In genomic region chr3:129037093-129037419, GRCh38 we compare ENCODE assay signal across 17 cellular contexts. TPM values are rescaled to one million over a fixed set of nuclear protein-coding genes. Genes with fewer than 3 reads are reported as not detected.
DNase-seq lines count a peak whose midpoint lies in the region; ATAC-seq and TF ChIP-seq lines count a peak whose summit lies in the region.
"Had no signal": no experiment of that assay in that cellular context is flagged by ENCODE, and none has a peak within 500 bp of the region (broad histone marks: within the 10 kb centered on the region; RNA-seq: fewer than 3 reads in every experiment).

No MANE protein-coding gene starts in this region.

- H3K36me3 ChIP-seq in left ventricle myocardium inferior (no peaks in the 10 kb centered on the region), neural progenitor cell (no peaks in the 10 kb centered on the region)
- H3K36me3 ChIP-seq: BLaER1 had no signal

- no peak overlapping the region for H2AFZ ChIP-seq in neural progenitor cell (replicated peaks)

- peak overlapping the region; percentile 34 for H3K27ac Mint-ChIP-seq in neural progenitor cell
- H3K27ac Mint-ChIP-seq in CD14-positive monocyte, result no peak overlapping the region
- H3K27ac Mint-ChIP-seq: CD8-positive, alpha-beta T cell; H9 had no signal

- no peaks in the 10 kb centered on the region for H4K20me1 ChIP-seq in neural progenitor cell (ENCODE audit: low read depth)
- H4K20me1 ChIP-seq: BLaER1 had no signal

- H3K36me3 Mint-ChIP-seq in neural progenitor cell, result peaks cover 40% of the 10 kb centered on the region
- no peaks in the 10 kb centered on the region for H3K36me3 Mint-ChIP-seq in CD14-positive monocyte
- H3K36me3 Mint-ChIP-seq: CD8-positive, alpha-beta T cell had no signal

- no peaks in the 10 kb centered on the region for H3K27me3 Mint-ChIP-seq in neural progenitor cell (ENCODE audit: insufficient read depth, low read depth)
- H3K27me3 Mint-ChIP-seq in CD14-positive monocyte (ENCODE audit: low read depth in 3 of 3), result peaks cover 2 to 13% (median 11%) of the 10 kb centered on the region in 3 donors

- TF ChIP-seq CTCF in left ventricle myocardium inferior (IDR thresholded peaks at IDR 0.05; ENCODE audit: borderline replicate concordance) (no peak), neural progenitor cell (IDR thresholded peaks at IDR 0.05) (no peak), CD14-positive monocyte (IDR thresholded peaks at IDR 0.05) (no peak)

- H3K4me3 Mint-ChIP-seq in neural progenitor cell (no peak overlapping the region), CD14-positive monocyte (no peak overlapping the region)
- H3K4me3 Mint-ChIP-seq: CD8-positive, alpha-beta T cell; H9 had no signal

- H3K79me2 ChIP-seq in neural progenitor cell (ENCODE audit: low read depth), result no peaks in the 10 kb centered on the region

- intact Hi-C loops in Right ventricle myocardium inferior (cut with DNase I), result no loop called here
- intact Hi-C loops in left ventricle myocardium inferior (cut with micrococcal nuclease), result no loop called here
- intact Hi-C loops in sciatic nerve (cut with DNase I), result no loop called here
- intact Hi-C loops in CD14-positive monocyte (cut with micrococcal nuclease), result no loop called here

- no peak overlapping the region for H3K9ac ChIP-seq in neural progenitor cell
- H3K9ac ChIP-seq: BLaER1 had no signal

- no peaks in the 10 kb centered on the region for H3F3A ChIP-seq in neural progenitor cell (ENCODE audit: low read depth)

- H3K27me3 ChIP-seq in left ventricle myocardium inferior (ENCODE audit: low read depth) (no peaks in the 10 kb centered on the region), neural progenitor cell (no peaks in the 10 kb centered on the region)
- H3K27me3 ChIP-seq: BLaER1 had no signal

- H3K4me1 ChIP-seq in left ventricle myocardium inferior (peaks cover 19% of the 10 kb centered on the region), neural progenitor cell (no peaks in the 10 kb centered on the region)

- DNase-seq in Right ventricle myocardium inferior (ENCODE audit: missing footprints), result peak; percentile 39
- DNase-seq in left ventricle myocardium inferior, result no peak
- DNase-seq in neural progenitor cell (ENCODE audit: low spot score), result no peak
- DNase-seq in sciatic nerve (ENCODE audit: low spot score), result peak; percentile 12
- no peak for DNase-seq in SIG-M5 (lab: John Stamatoyannopoulos, UW)
- no peak for DNase-seq in CD14-positive monocyte (ENCODE audit: low spot score)
- DNase-seq: 8988T; Calu3; CD8-positive, alpha-beta T cell; DMS79 treated with DMSO at 0.1 percent for 48 hours; GF-D8; H9 had no signal

- H3K27ac ChIP-seq in left ventricle myocardium inferior (replicated peaks) (no peak overlapping the region), neural progenitor cell (no peak overlapping the region)

- H3K9me3 ChIP-seq in left ventricle myocardium inferior (replicated peaks) (peaks cover 2% of the 10 kb centered on the region), neural progenitor cell (ENCODE audit: low read depth) (no peaks in the 10 kb centered on the region)
- H3K9me3 ChIP-seq: BLaER1 had no signal

- H3K4me1 Mint-ChIP-seq in neural progenitor cell, result peaks cover 3% of the 10 kb centered on the region
- H3K4me1 Mint-ChIP-seq in CD14-positive monocyte, result peaks cover 4% of the 10 kb centered on the region

- H3K4me3 ChIP-seq in left ventricle myocardium inferior (no peak overlapping the region), neural progenitor cell (no peak overlapping the region)
- H3K4me3 ChIP-seq: BLaER1 had no signal

- no peak overlapping the region for H3K4me2 ChIP-seq in neural progenitor cell

- no peak for TF ChIP-seq POLR2A in GM18505 (IDR thresholded peaks at IDR 0.05; ENCODE audit: borderline replicate concordance, extremely low read depth, insufficient read depth, insufficient read length)

- H3K9me3 Mint-ChIP-seq in neural progenitor cell, result peaks cover 8% of the 10 kb centered on the region
- no peaks in the 10 kb centered on the region for H3K9me3 Mint-ChIP-seq in CD14-positive monocyte
- H3K9me3 Mint-ChIP-seq: CD8-positive, alpha-beta T cell; H9 had no signal

- ATAC-seq in Right ventricle myocardium inferior, result no peak
- no peak for ATAC-seq in sciatic nerve
- ATAC-seq in GM18505 (IDR thresholded peaks at IDR 0.05; ENCODE audit: unreplicated experiment), result no peak
- ATAC-seq: CD8-positive, alpha-beta T cell had no signal

RNA-seq across cellular contexts. Expression of gene GP9, which starts 23.5 kb away (rescaled TPM):
- not detected for total RNA-seq in Right ventricle myocardium inferior
- not detected for total RNA-seq in left ventricle myocardium inferior
- not detected in 2 replicates for total RNA-seq in neural progenitor cell (ENCODE audit: low replicate concordance)
- total RNA-seq in sciatic nerve, result 0.53 TPM
- 1 to 10 TPM in 1 of 2 donors, under 1 TPM in 1; 0.74 to 2.7 TPM for polyA plus RNA-seq in CD14-positive monocyte
- total RNA-seq: A673; Calu3; CD8-positive, alpha-beta T cell; H1; H9 had no signal
- polyA plus RNA-seq: AG04450, H1 had no signal

RNA-seq across cellular contexts. Expression of gene EFCC1, which starts 36.0 kb away (rescaled TPM):
- total RNA-seq in Right ventricle myocardium inferior (2.3 TPM), left ventricle myocardium inferior (1.5 TPM), neural progenitor cell (ENCODE audit: low replicate concordance) (1.1 and 1.5 TPM in 2 replicates), sciatic nerve (1.6 TPM)
- under 1 TPM; 0.11 to 0.15 TPM for polyA plus RNA-seq in CD14-positive monocyte
- total RNA-seq: A673, Calu3 had no signal

RNA-seq across cellular contexts. Expression of gene CFAP92, which starts 43.2 kb away (rescaled TPM):
- total RNA-seq in Right ventricle myocardium inferior, result 0.49 TPM
- total RNA-seq in left ventricle myocardium inferior, result 0.25 TPM
- total RNA-seq in neural progenitor cell (ENCODE audit: low replicate concordance), result 5.3 and 5.5 TPM in 2 replicates
- 1.2 TPM for total RNA-seq in sciatic nerve
- polyA plus RNA-seq in CD14-positive monocyte, result under 1 TPM; 0.19 to 0.50 TPM
- total RNA-seq: A673 had no signal

Comparison
In these comparisons a context has a peak if more than half of its experiments do, and no peak if none do; other contexts are left out.
1. DNase-seq: peak in Right ventricle myocardium inferior (single experiment) and sciatic nerve (single experiment); none in left ventricle myocardium inferior (single experiment), neural progenitor cell (single experiment), SIG-M5 (single experiment) and CD14-positive monocyte (single experiment).